ENCODE assay signal across 19 cellular contexts in genomic region chr6:159513914-159514313, GRCh38.
"Had no signal": no experiment of that assay in that cellular context is flagged by ENCODE, and none has a peak within 500 bp of the region (broad histone marks: within the 10 kb centered on the region; RNA-seq: fewer than 3 reads in every experiment).

No MANE protein-coding gene starts in this region.

- H3K4me1 ChIP-seq: colonic mucosa, gastrocnemius medialis, heart right ventricle, left lung, lower lobe of right lung had no signal

- H3K4me3 ChIP-seq: colonic mucosa, gastrocnemius medialis, heart right ventricle, left lung, lower lobe of right lung, mucosa of descending colon had no signal

- H3K27ac ChIP-seq: colonic mucosa, epithelial cell of prostate, gastrocnemius medialis, heart right ventricle, left lung, lower lobe of right lung had no signal

- H3K36me3 ChIP-seq: colonic mucosa, gastrocnemius medialis, heart right ventricle, left lung, lower lobe of right lung had no signal

- DNase-seq: colonic mucosa; cortex of kidney; effector CD8-positive, alpha-beta T cell; effector memory CD8-positive, alpha-beta T cell; endodermal cell; erythroblast; foreskin melanocyte; gastrocnemius medialis; glutamatergic neuron; head of caudate nucleus; heart right ventricle; hippocampal formation; left cardiac atrium; left lung; left ventricle myocardium superior; lower lobe of right lung; mesenchymal stem cell; mucosa of descending colon had no signal

- H3K9me3 ChIP-seq: colonic mucosa, gastrocnemius medialis, lower lobe of right lung, mucosa of descending colon had no signal

- H3K27me3 ChIP-seq: colonic mucosa, gastrocnemius medialis, left lung had no signal
